8 cellular contexts compared by ENCODE assay signal in genomic region chr20:5191829-5192569, GRCh38.
DNase-seq lines count a peak whose midpoint lies in the region; ATAC-seq and TF ChIP-seq lines count a peak whose summit lies in the region.

No MANE protein-coding gene starts in this region.

- H3K27me3 ChIP-seq in esophagus muscularis mucosa: no peaks in the 10 kb centered on the region
- H3K27me3 ChIP-seq in naive thymus-derived CD4-positive, alpha-beta T cell (ENCODE audit: control insufficient read depth in 2 of 2, insufficient read depth in 2 of 2, low read length in 2 of 2): no peaks in the 10 kb centered on the region

- POLR2A ChIA-PET in activated CD4-positive, alpha-beta memory T cell treated with anti-CD3 and anti-CD28 coated beads, Interleukin-2, amount 10 ng/mL, durations not matched to agents 7 days and 5 days (lab: Charles Lee): interaction anchor here (1.1 to 4.7 kb wide), 3 partner anchors 10 to 65 kb away, joined by 3 to 53 read pairs (median 3); partner anchors contain the start of gene CDS2
- POLR2A ChIA-PET in naive thymus-derived CD4-positive, alpha-beta T cell (lab: Charles Lee): interaction anchor here (0.7 to 3.2 kb wide), 4 partner anchors 65 to 333 kb away, joined by 4 to 15 read pairs (median 5); partner anchors contain the start of genes CDS2 and PCNA

- H3K9me3 Mint-ChIP-seq in activated CD4-positive, alpha-beta memory T cell treated with anti-CD3 and anti-CD28 coated beads, Interleukin-2, amount 10 ng/mL, durations not matched to agents 7 days and 5 days: no peaks in the 10 kb centered on the region
- no peaks in the 10 kb centered on the region for H3K9me3 Mint-ChIP-seq in naive thymus-derived CD4-positive, alpha-beta T cell

- no peaks in the 10 kb centered on the region for H3K27me3 Mint-ChIP-seq in activated CD4-positive, alpha-beta memory T cell treated with anti-CD3 and anti-CD28 coated beads, Interleukin-2, amount 10 ng/mL, durations not matched to agents 7 days and 5 days
- no peaks in the 10 kb centered on the region for H3K27me3 Mint-ChIP-seq in naive thymus-derived CD4-positive, alpha-beta T cell

- TF ChIP-seq POLR2A in esophagus muscularis mucosa (IDR thresholded peaks at IDR 0.05; ENCODE audit: low read depth): no peak

- peaks cover 32% of the 10 kb centered on the region for H3K36me3 Mint-ChIP-seq in activated CD4-positive, alpha-beta memory T cell treated with anti-CD3 and anti-CD28 coated beads, Interleukin-2, amount 10 ng/mL, durations not matched to agents 7 days and 5 days (ENCODE audit: low read depth)
- peaks cover 0 to 32% (median 8%) of the 10 kb centered on the region in 5 donors for H3K36me3 Mint-ChIP-seq in naive thymus-derived CD4-positive, alpha-beta T cell

- H3K9me3 ChIP-seq in esophagus muscularis mucosa: no peaks in the 10 kb centered on the region
- no peaks in the 10 kb centered on the region for H3K9me3 ChIP-seq in naive thymus-derived CD4-positive, alpha-beta T cell (ENCODE audit: control insufficient read depth in 2 of 3, low read length in 3 of 3)

- ATAC-seq in HG03108 (IDR thresholded peaks at IDR 0.05; ENCODE audit: unreplicated experiment): peak; percentile 40
- peak; percentile 89 for ATAC-seq in naive thymus-derived CD4-positive, alpha-beta T cell

- no peak for TF ChIP-seq EP300 in esophagus muscularis mucosa (IDR thresholded peaks at IDR 0.05)

- TF ChIP-seq CTCF in esophagus muscularis mucosa (IDR thresholded peaks at IDR 0.05): peak; percentile 77 to 82 (median 80)

- H3K27ac ChIP-seq in esophagus muscularis mucosa (replicated peaks in 1 of 4): peak overlapping the region; percentile 57 to 79 (median 70)
- peak overlapping the region; percentile 40 for H3K27ac ChIP-seq in naive thymus-derived CD4-positive, alpha-beta T cell (ENCODE audit: low read depth, low read length)

- 38% methylated on average over 9 of the region's 9 CpGs for WGBS in esophagus muscularis mucosa

- H3K4me1 Mint-ChIP-seq in activated CD4-positive, alpha-beta memory T cell treated with anti-CD3 and anti-CD28 coated beads, Interleukin-2, amount 10 ng/mL, durations not matched to agents 7 days and 5 days: peaks cover 28% of the 10 kb centered on the region
- H3K4me1 Mint-ChIP-seq in naive thymus-derived CD4-positive, alpha-beta T cell: peaks cover 0 to 18% (median 0%) of the 10 kb centered on the region in 7 donors

- H3K4me3 ChIP-seq in esophagus muscularis mucosa: no peak overlapping the region
- no peak overlapping the region for H3K4me3 ChIP-seq in naive thymus-derived CD4-positive, alpha-beta T cell (ENCODE audit: low read length)

- H3K4me3 Mint-ChIP-seq in activated CD4-positive, alpha-beta memory T cell treated with anti-CD3 and anti-CD28 coated beads, Interleukin-2, amount 10 ng/mL, durations not matched to agents 7 days and 5 days: no peak overlapping the region
- no peak overlapping the region for H3K4me3 Mint-ChIP-seq in naive thymus-derived CD4-positive, alpha-beta T cell

- peaks cover 47 to 89% (median 76%) of the 10 kb centered on the region in 4 donors for H3K36me3 ChIP-seq in esophagus muscularis mucosa
- H3K36me3 ChIP-seq in naive thymus-derived CD4-positive, alpha-beta T cell (ENCODE audit: control insufficient read depth in 2 of 3, insufficient read depth in 3 of 3, low read length in 3 of 3): peaks cover 0 to 51% (median 6%) of the 10 kb centered on the region in 3 experiments

- H3K27ac Mint-ChIP-seq in activated CD4-positive, alpha-beta memory T cell treated with anti-CD3 and anti-CD28 coated beads, Interleukin-2, amount 10 ng/mL, durations not matched to agents 7 days and 5 days: peak overlapping the region; percentile 60
- peak overlapping the region in 8 of 9 donors; percentile 2 to 93 (median 80) for H3K27ac Mint-ChIP-seq in naive thymus-derived CD4-positive, alpha-beta T cell

- H3K4me1 ChIP-seq in esophagus muscularis mucosa: peaks cover 9 to 11% (median 11%) of the 10 kb centered on the region in 4 donors
- H3K4me1 ChIP-seq in naive thymus-derived CD4-positive, alpha-beta T cell (ENCODE audit: control insufficient read depth in 2 of 2, insufficient read depth in 2 of 2, low read length in 2 of 2): no peaks in the 10 kb centered on the region

- CTCF ChIA-PET in activated CD4-positive, alpha-beta memory T cell treated with anti-CD3 and anti-CD28 coated beads, Interleukin-2, amount 10 ng/mL, durations not matched to agents 7 days and 5 days (lab: Charles Lee): interaction anchor here (0.7 to 4.7 kb wide), 18 partner anchors 10 to 378 kb away, joined by 3 to 141 read pairs (median 7); partner anchors contain the start of genes CDS2 and PCNA
- CTCF ChIA-PET in naive thymus-derived CD4-positive, alpha-beta T cell (lab: Charles Lee): interaction anchor here (0.6 to 5.7 kb wide), 11 partner anchors 10 to 236 kb away, joined by 3 to 60 read pairs (median 4); partner anchors contain the start of genes CDS2 and PCNA

- intact Hi-C loops in esophagus muscularis mucosa (cut with DNase I): loop anchor here (1.0 kb wide), 1 partner anchor 66 kb away; no protein-coding TSS in a partner anchor
- intact Hi-C loops in naive thymus-derived CD4-positive, alpha-beta T cell (cut with micrococcal nuclease): loop anchor here (1.0 to 5.0 kb wide), 4 partner anchors 66 to 235 kb away; no protein-coding TSS in a partner anchor

- peak; percentile 16 for DNase-seq in activated gamma-delta T cell treated with Interleukin-2 at 50 U/mL for 16 hours
- DNase-seq in activated gamma-delta T cell (lab: John Stamatoyannopoulos, UW): no peak
- peak; percentile 37 for DNase-seq in NCI-H510A (lab: John Stamatoyannopoulos, UW)
- peak; percentile 48 for DNase-seq in activated CD4-positive, alpha-beta memory T cell treated with anti-CD3 and anti-CD28 coated beads, Interleukin-2, amount 10 ng/mL, durations not matched to agents 7 days and 5 days
- DNase-seq in esophagus muscularis mucosa (ENCODE audit: extremely low spot score): no peak
- DNase-seq in naive thymus-derived CD4-positive, alpha-beta T cell: peak in 7 of 9 donors; percentile 36 to 66 (median 54)
- DNase-seq in T-helper 9 cell: no peak

Comparison
In these comparisons a context has a peak if more than half of its experiments do, and no peak if none do; other contexts are left out.
1. DNase-seq: peak in activated gamma-delta T cell treated with Interleukin-2 at 50 U/mL for 16 hours (single experiment), NCI-H510A (single experiment), activated CD4-positive, alpha-beta memory T cell treated with anti-CD3 and anti-CD28 coated beads, Interleukin-2, amount 10 ng/mL, durations not matched to agents 7 days and 5 days (single experiment) and naive thymus-derived CD4-positive, alpha-beta T cell (7 of 9); none in activated gamma-delta T cell (single experiment), esophagus muscularis mucosa (single experiment) and T-helper 9 cell (single experiment).